Comparison of ENCODE assay signal across 8 cellular contexts in genomic region chr4:87006531-87007344, GRCh38.
DNase-seq lines count a peak whose midpoint lies in the region; ATAC-seq, FAIRE-seq and TF ChIP-seq lines count a peak whose summit lies in the region.

No MANE protein-coding gene starts in this region.

- peak overlapping the region; percentile 82 to 92 (median 90) for H3K4me3 Mint-ChIP-seq in T-cell

- H3K36me3 ChIP-seq in right atrium auricular region (no peaks in the 10 kb centered on the region), psoas muscle (ENCODE audit: insufficient read depth in 1 of 2, low read depth in 1 of 2) (no peaks in the 10 kb centered on the region)

- H3K27ac ChIP-seq in right atrium auricular region, result peak overlapping the region; percentile 97 to 99
- H3K27ac ChIP-seq in psoas muscle, result peak overlapping the region; percentile 98

- no peaks in the 10 kb centered on the region for H3K9me3 Mint-ChIP-seq in T-cell

- ATAC-seq in HG02870 (IDR thresholded peaks at IDR 0.05; ENCODE audit: unreplicated experiment) (peak; percentile 60), T-cell (replicated peaks in 1 of 4) (peak; percentile 78 to 85 (median 81)), psoas muscle (peak; percentile 92 to 97 (median 93))

- H3K4me3 ChIP-seq in right atrium auricular region (peak overlapping the region; percentile 74 to 84), psoas muscle (peak overlapping the region; percentile 87)

- H3K9me3 ChIP-seq in right atrium auricular region, result no peaks in the 10 kb centered on the region
- no peaks in the 10 kb centered on the region for H3K9me3 ChIP-seq in psoas muscle

- DNase-seq in GM13977 (ENCODE audit: low spot score) (peak; percentile 83), NCI-H146 (lab: John Stamatoyannopoulos, UW) (peak; percentile 76), T-cell (peak; percentile 77 to 93 (median 86)), amniotic stem cell (lab: John Stamatoyannopoulos, UW) (peak; percentile 92), right atrium auricular region (ENCODE audit: low spot score) (peak; percentile 95), psoas muscle (peak; percentile 94 to 97), urothelium cell line (ENCODE audit: low spot score) (peak; percentile 91)

- in situ Hi-C loops in GM13977 (cut with MboI; ENCODE audit: low pct_unique_long_range_greater_than_20kb, low sequenced_read_pairs, unreplicated experiment), result loop anchor here (10.0 kb wide), 1 partner anchor 62 kb away; no protein-coding TSS in a partner anchor

- intact Hi-C loops in psoas muscle (cut with DNase I), result loop anchor here (1.0 to 5.0 kb wide), 7 partner anchors 36 to 102 kb away; partner anchors contain the start of gene AFF1 (in 2 of the 2)

- POLR2A ChIA-PET in T-cell (lab: Charles Lee), result interaction anchor here (0.5 to 1.9 kb wide), 23 partner anchors 11 to 1605 kb away, joined by 3 to 34 read pairs (median 4); partner anchors contain the start of genes AFF1 (in 2 of the 2) and PPM1K (in 1 of the 2)

- H3K4me1 ChIP-seq in right atrium auricular region (peaks cover 0 to 49% of the 10 kb centered on the region in 2 donors), psoas muscle (peaks cover 66% of the 10 kb centered on the region)

- peak; percentile 21 for TF ChIP-seq CTCF in GM13977 (IDR thresholded peaks at IDR 0.05; ENCODE audit: extremely low read depth, insufficient read depth, missing control alignments)
- peak; percentile 12 to 25 for TF ChIP-seq CTCF in right atrium auricular region (IDR thresholded peaks at IDR 0.05)
- TF ChIP-seq CTCF in psoas muscle (IDR thresholded peaks at IDR 0.05), result peak; percentile 39

- CTCF ChIA-PET in T-cell (lab: Charles Lee), result interaction anchor here (0.5 to 2.7 kb wide), 22 partner anchors 19 to 846 kb away, joined by 3 to 50 read pairs (median 3); partner anchors contain the start of genes AFF1 (in 1 of the 2) and KLHL8 (in 1 of the 2)

- H3K27ac Mint-ChIP-seq in T-cell, result peak overlapping the region; percentile 99

- 0% methylated on average over 67 to 76 of the region's 76 CpGs for WGBS in psoas muscle, 3 donors

- H3K27me3 Mint-ChIP-seq in T-cell, result no peaks in the 10 kb centered on the region

- peaks cover 53 to 59% (median 56%) of the 10 kb centered on the region in 3 donors for H3K4me1 Mint-ChIP-seq in T-cell

- H3K27me3 ChIP-seq in right atrium auricular region (no peaks in the 10 kb centered on the region), psoas muscle (ENCODE audit: insufficient read depth in 3 of 3, low read length in 2 of 3) (no peaks in the 10 kb centered on the region)

- no peaks in the 10 kb centered on the region for H3K36me3 Mint-ChIP-seq in T-cell

- FAIRE-seq in urothelium cell line (lab: Jason Lieb, UNC), result no peak

Comparison
In these comparisons a context has a peak if more than half of its experiments do, and no peak if none do; other contexts are left out.
1. Peak in every context shown above with its lines: DNase-seq, ATAC-seq, H3K4me3 ChIP-seq and H3K27ac ChIP-seq.